ENCODE assay signal across 33 cellular contexts in the genomic region with DNA sequence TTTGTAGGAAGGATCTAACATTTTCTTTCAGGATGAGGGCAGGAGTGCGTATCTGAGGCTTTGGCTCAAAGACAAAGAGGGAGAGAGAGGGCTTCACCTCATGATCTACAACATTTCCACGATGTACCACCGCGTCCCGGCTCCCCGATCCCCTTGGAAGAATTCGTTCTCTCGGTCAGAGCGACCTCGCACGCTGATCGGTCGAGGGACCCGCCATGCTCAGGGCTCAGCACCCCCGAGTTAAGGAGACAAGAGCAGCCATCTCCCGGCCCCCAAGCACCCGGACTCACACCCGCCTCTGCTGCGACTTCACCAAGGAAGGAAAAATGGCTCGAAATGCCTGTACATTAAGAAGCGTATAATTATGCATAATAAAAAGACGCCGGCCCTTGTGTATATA.
"Had no signal": no experiment of that assay in that cellular context is flagged by ENCODE, and none has a peak within 500 bp of the region (broad histone marks: within the 10 kb centered on the region; RNA-seq: fewer than 3 reads in every experiment).

No MANE protein-coding gene starts in this region.

- H3K9me3 Mint-ChIP-seq: activated CD4-positive, alpha-beta memory T cell treated with anti-CD3 and anti-CD28 coated beads for 36 hours; activated CD4-positive, alpha-beta T cell treated with anti-CD3 and anti-CD28 coated beads, Interleukin-2, amount 10 ng/mL, durations not matched to agents 24 days and 14 days; activated naive CD4-positive, alpha-beta T cell treated with anti-CD3 and anti-CD28 coated beads, Interleukin-2, amount 50 U/mL, for 72 hours; activated naive CD8-positive, alpha-beta T cell treated with anti-CD3 and anti-CD28 coated beads, Interleukin-2, amount 10 ng/mL, durations not matched to agents 7 days and 5 days; activated T-helper 1 cell treated with anti-CD3 and anti-CD28 coated beads, Interleukin-12 subunit alpha, Interleukin-12 subunit beta, Interleukin-2, Interleukin-4 antibody, amounts not matched to agents 30 ng/mL and 10 ng/mL and 1 ng/mL, durations not matched to agents 14 hours and 24 hours and 36 hours; dendritic cell treated with granulocyte-macrophage colony-stimulating factor and Interleukin-4, amounts not matched to agents 40 ng/mL and 50 ng/mL, for 4 days; T-helper 2 cell treated with Interferon-gamma antibody and Interleukin-4, amounts not matched to agents 5 μg/mL and 100 μg/mL, for 36 hours had no signal

- H3K9me3 ChIP-seq: ascending aorta, breast epithelium had no signal

- H3K27ac ChIP-seq: ascending aorta, breast epithelium, cardiac muscle cell, coronary artery, dorsolateral prefrontal cortex had no signal

- H3K4me1 Mint-ChIP-seq: activated CD4-positive, alpha-beta T cell treated with anti-CD3 and anti-CD28 coated beads for 36 hours; activated CD4-positive, alpha-beta T cell treated with anti-CD3 and anti-CD28 coated beads, Interleukin-2, amount 10 ng/mL, durations not matched to agents 24 days and 14 days; activated CD8-positive, alpha-beta memory T cell treated with anti-CD3 and anti-CD28 coated beads, Interleukin-2, amount 10 ng/mL, durations not matched to agents 7 days and 5 days; activated naive CD4-positive, alpha-beta T cell treated with anti-CD3 and anti-CD28 coated beads, Interleukin-2, amount 10 ng/mL, durations not matched to agents 7 days and 5 days; activated naive CD8-positive, alpha-beta T cell treated with anti-CD3 and anti-CD28 coated beads, Interleukin-2, amount 10 ng/mL, durations not matched to agents 7 days and 5 days had no signal

- ATAC-seq: activated CD4-positive, alpha-beta T cell treated with anti-CD3 and anti-CD28 coated beads for 36 hours; activated CD8-positive, alpha-beta memory T cell treated with anti-CD3 and anti-CD28 coated beads, Interleukin-2, amount 10 ng/mL, durations not matched to agents 7 days and 5 days; activated CD8-positive, alpha-beta T cell treated with anti-CD3 and anti-CD28 coated beads, Interleukin-2, amount 10 ng/mL, durations not matched to agents 7 days and 5 days; activated naive CD4-positive, alpha-beta T cell treated with anti-CD3 and anti-CD28 coated beads, Interleukin-2, amount 50 U/mL, for 72 hours; esophagus mucosa; T-helper 17 cell had no signal

- H3K27me3 ChIP-seq: ascending aorta, cardiac muscle cell had no signal

- H3K36me3 ChIP-seq: ascending aorta, breast epithelium, cardiac muscle cell had no signal

- H3K4me3 ChIP-seq: ascending aorta, breast epithelium, cardiac muscle cell, coronary artery, dorsolateral prefrontal cortex had no signal

- H3K4me1 ChIP-seq: ascending aorta, breast epithelium had no signal

- H3K36me3 Mint-ChIP-seq: activated CD4-positive, alpha-beta memory T cell treated with anti-CD3 and anti-CD28 coated beads for 36 hours; activated CD8-positive, alpha-beta memory T cell treated with anti-CD3 and anti-CD28 coated beads, Interleukin-2, amount 10 ng/mL, durations not matched to agents 7 days and 5 days; activated naive CD4-positive, alpha-beta T cell treated with anti-CD3 and anti-CD28 coated beads, Interleukin-2, amount 10 ng/mL, durations not matched to agents 7 days and 5 days; activated naive CD4-positive, alpha-beta T cell treated with anti-CD3 and anti-CD28 coated beads, Interleukin-2, amount 50 U/mL, for 72 hours; activated naive CD8-positive, alpha-beta T cell treated with anti-CD3 and anti-CD28 coated beads, Interleukin-2, amount 10 ng/mL, durations not matched to agents 7 days and 5 days; brain had no signal

- H3K27ac Mint-ChIP-seq: activated CD4-positive, alpha-beta memory T cell treated with anti-CD3 and anti-CD28 coated beads for 36 hours; activated CD4-positive, alpha-beta T cell treated with anti-CD3 and anti-CD28 coated beads for 36 hours; activated CD4-positive, alpha-beta T cell treated with anti-CD3 and anti-CD28 coated beads, Interleukin-2, amount 10 ng/mL, durations not matched to agents 24 days and 14 days; activated CD8-positive, alpha-beta memory T cell treated with anti-CD3 and anti-CD28 coated beads, Interleukin-2, amount 10 ng/mL, durations not matched to agents 7 days and 5 days; activated CD8-positive, alpha-beta T cell treated with anti-CD3 and anti-CD28 coated beads, Interleukin-2, amount 10 ng/mL, durations not matched to agents 7 days and 5 days; activated naive CD4-positive, alpha-beta T cell treated with anti-CD3 and anti-CD28 coated beads, Interleukin-2, amount 10 ng/mL, durations not matched to agents 7 days and 5 days; activated naive CD4-positive, alpha-beta T cell treated with anti-CD3 and anti-CD28 coated beads, Interleukin-2, amount 50 U/mL, for 72 hours; activated naive CD8-positive, alpha-beta T cell treated with anti-CD3 and anti-CD28 coated beads, Interleukin-2, amount 10 ng/mL, durations not matched to agents 7 days and 5 days; activated T-helper 1 cell treated with anti-CD3 and anti-CD28 coated beads, Interleukin-12 subunit alpha, Interleukin-12 subunit beta, Interleukin-2, Interleukin-4 antibody, amounts not matched to agents 30 ng/mL and 10 ng/mL and 1 ng/mL, durations not matched to agents 14 hours and 24 hours and 36 hours; dendritic cell treated with granulocyte-macrophage colony-stimulating factor and Interleukin-4, amounts not matched to agents 40 ng/mL and 50 ng/mL, for 4 days; endodermal cell; T-helper 17 cell; T-helper 2 cell treated with Interferon-gamma antibody and Interleukin-4, amounts not matched to agents 5 μg/mL and 100 μg/mL, for 36 hours had no signal

- H3K4me3 Mint-ChIP-seq: activated CD4-positive, alpha-beta memory T cell treated with anti-CD3 and anti-CD28 coated beads for 36 hours; activated CD4-positive, alpha-beta T cell treated with anti-CD3 and anti-CD28 coated beads for 36 hours; activated CD4-positive, alpha-beta T cell treated with anti-CD3 and anti-CD28 coated beads, Interleukin-2, amount 10 ng/mL, durations not matched to agents 24 days and 14 days; activated CD8-positive, alpha-beta memory T cell treated with anti-CD3 and anti-CD28 coated beads, Interleukin-2, amount 10 ng/mL, durations not matched to agents 7 days and 5 days; activated CD8-positive, alpha-beta T cell treated with anti-CD3 and anti-CD28 coated beads, Interleukin-2, amount 10 ng/mL, durations not matched to agents 7 days and 5 days; activated naive CD4-positive, alpha-beta T cell treated with anti-CD3 and anti-CD28 coated beads, Interleukin-2, amount 10 ng/mL, durations not matched to agents 7 days and 5 days; activated naive CD8-positive, alpha-beta T cell treated with anti-CD3 and anti-CD28 coated beads, Interleukin-2, amount 10 ng/mL, durations not matched to agents 7 days and 5 days; activated T-helper 1 cell treated with anti-CD3 and anti-CD28 coated beads, Interleukin-12 subunit alpha, Interleukin-12 subunit beta, Interleukin-2, Interleukin-4 antibody, amounts not matched to agents 30 ng/mL and 10 ng/mL and 1 ng/mL, durations not matched to agents 14 hours and 24 hours and 36 hours; dendritic cell treated with granulocyte-macrophage colony-stimulating factor and Interleukin-4, amounts not matched to agents 40 ng/mL and 50 ng/mL, for 4 days; endodermal cell; T-helper 17 cell; T-helper 2 cell treated with Interferon-gamma antibody and Interleukin-4, amounts not matched to agents 5 μg/mL and 100 μg/mL, for 36 hours had no signal

- DNase-seq: activated CD4-positive, alpha-beta memory T cell treated with anti-CD3 and anti-CD28 coated beads for 36 hours; activated CD4-positive, alpha-beta T cell treated with anti-CD3 and anti-CD28 coated beads for 36 hours; activated CD4-positive, alpha-beta T cell treated with anti-CD3 and anti-CD28 coated beads, Interleukin-2, amount 10 ng/mL, durations not matched to agents 24 days and 14 days; activated CD4-positive, CD25-positive, alpha-beta regulatory T cell; activated CD4-positive, CD25-positive, alpha-beta regulatory T cell treated with anti-CD3 and anti-CD28 coated beads, Interleukin-2, amount 50 U/mL, for 72 hours; activated CD8-positive, alpha-beta memory T cell treated with anti-CD3 and anti-CD28 coated beads, Interleukin-2, amount 10 ng/mL, durations not matched to agents 7 days and 5 days; activated CD8-positive, alpha-beta memory T cell treated with anti-CD3 and anti-CD28 coated beads, Interleukin-2, amount 50 U/mL, for 4 hours; activated CD8-positive, alpha-beta T cell treated with anti-CD3 and anti-CD28 coated beads, Interleukin-2, amount 10 ng/mL, durations not matched to agents 7 days and 5 days; activated gamma-delta T cell; activated naive CD4-positive, alpha-beta T cell; activated naive CD4-positive, alpha-beta T cell treated with anti-CD3 and anti-CD28 coated beads, Interleukin-2, amount 10 ng/mL, durations not matched to agents 7 days and 5 days; activated naive CD8-positive, alpha-beta T cell treated with anti-CD3 and anti-CD28 coated beads, Interleukin-2, amount 10 ng/mL, durations not matched to agents 7 days and 5 days; activated T-cell treated with anti-CD3 and anti-CD28 coated beads, Interleukin-2, amount 50 U/mL, for 1 hour; activated T-cell treated with anti-CD3 and anti-CD28 coated beads, Interleukin-2, amount 50 U/mL, for 48 hours; central memory CD4-positive, alpha-beta T cell; cerebellar nuclear complex; effector memory CD4-positive, alpha-beta T cell; endodermal cell; foreskin fibroblast; T-helper 1 cell; T-helper 17 cell; T1000 had no signal
